ENCODE assay signal across 18 cellular contexts in the genomic region with DNA sequence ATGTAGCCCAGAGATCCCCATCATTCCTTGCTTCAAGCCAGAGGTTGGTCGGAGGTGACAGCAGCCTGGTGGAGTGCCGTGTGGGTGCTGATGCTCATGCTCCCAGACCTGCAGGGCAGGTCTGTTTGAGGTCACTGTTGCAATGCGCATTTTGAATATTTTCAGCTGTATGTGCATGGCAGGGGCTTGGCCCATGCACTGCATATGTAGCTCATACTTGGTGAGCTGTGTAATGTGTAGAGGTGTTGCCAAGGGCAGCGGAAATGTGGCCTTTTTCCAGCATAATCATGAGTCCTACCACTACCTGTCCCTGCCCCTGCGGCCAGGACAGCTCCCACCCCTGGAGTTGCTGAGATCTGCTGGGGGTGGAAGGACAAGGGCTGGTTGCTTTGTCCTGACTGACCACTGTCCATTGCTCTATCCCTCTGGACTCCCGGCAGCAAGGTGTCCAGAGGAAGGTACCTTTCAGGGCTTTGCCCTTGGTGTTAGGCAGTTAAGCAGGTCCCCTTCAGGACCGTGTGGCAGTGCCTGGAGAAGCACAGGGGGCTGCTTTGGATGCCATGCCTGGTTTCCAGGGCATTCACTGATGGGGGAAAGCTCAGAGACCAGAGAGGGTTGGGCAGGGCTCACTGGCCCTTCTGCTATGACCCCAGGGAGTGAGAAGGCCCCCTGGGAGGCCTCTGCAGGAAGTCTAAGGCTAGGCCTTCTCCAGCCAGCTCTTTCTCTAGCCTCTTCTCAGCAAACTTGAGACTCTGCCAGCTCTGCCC.
"Had no signal": no experiment of that assay in that cellular context is flagged by ENCODE, and none has a peak within 500 bp of the region (broad histone marks: within the 10 kb centered on the region; RNA-seq: fewer than 3 reads in every experiment).

No MANE protein-coding gene starts in this region.

- DNase-seq: activated B cell treated with CpG ODN at 0.5 μM for 24 hours; activated CD4-positive, alpha-beta T cell treated with anti-CD3 and anti-CD28 coated beads for 48 hours; activated CD8-positive, alpha-beta T cell treated with anti-CD3 and anti-CD28 coated beads for 36 hours; activated gamma-delta T cell; activated T-cell treated with anti-CD3 and anti-CD28 coated beads, Interleukin-2, amount 50 U/mL, for 4 hours; brain microvascular endothelial cell; cerebellar nuclear complex; heart right ventricle; naive thymus-derived CD8-positive, alpha-beta T cell; occipital lobe; sigmoid colon; stimulated activated CD4-positive, alpha-beta T cell treated with anti-CD3 and anti-CD28 coated beads, Interleukin-1b, Interleukin-23, amount 100 ng/mL, for 48 hours; T-helper 2 cell; thyroid gland had no signal

- H3K4me1 ChIP-seq: prostate gland had no signal

- ATAC-seq: activated CD8-positive, alpha-beta T cell treated with anti-CD3 and anti-CD28 coated beads for 36 hours; activated T-cell treated with anti-CD3 and anti-CD28 coated beads, Interleukin-2, amount 50 U/mL, for 4 hours; heart right ventricle; naive thymus-derived CD8-positive, alpha-beta T cell had no signal

- H3K27ac ChIP-seq: brain microvascular endothelial cell, epithelial cell of prostate, heart right ventricle, prostate gland, thyroid gland had no signal

- H3K9me3 Mint-ChIP-seq: activated B cell treated with CpG ODN at 0.5 μM for 24 hours; activated CD8-positive, alpha-beta T cell treated with anti-CD3 and anti-CD28 coated beads for 36 hours; activated naive CD4-positive, alpha-beta T cell treated with anti-CD3 and anti-CD28 coated beads, Interleukin-2, amount 50 U/mL, for 72 hours; activated T-cell treated with anti-CD3 and anti-CD28 coated beads, Interleukin-2, amount 50 U/mL, for 4 hours; memory B cell; naive thymus-derived CD8-positive, alpha-beta T cell had no signal

- H3K27ac Mint-ChIP-seq: activated B cell treated with CpG ODN at 0.5 μM for 24 hours; activated CD8-positive, alpha-beta T cell treated with anti-CD3 and anti-CD28 coated beads for 36 hours; activated naive CD4-positive, alpha-beta T cell treated with anti-CD3 and anti-CD28 coated beads, Interleukin-2, amount 50 U/mL, for 72 hours; memory B cell had no signal

- H3K36me3 ChIP-seq: brain microvascular endothelial cell, heart right ventricle, prostate gland, sigmoid colon, thyroid gland had no signal

- H3K4me3 ChIP-seq: heart right ventricle, prostate gland, sigmoid colon, thyroid gland had no signal

- H3K9me3 ChIP-seq: heart right ventricle, prostate gland, sigmoid colon, thyroid gland had no signal

- H3K4me3 Mint-ChIP-seq: activated B cell treated with CpG ODN at 0.5 μM for 24 hours; activated CD8-positive, alpha-beta T cell treated with anti-CD3 and anti-CD28 coated beads for 36 hours; memory B cell had no signal

- H3K36me3 Mint-ChIP-seq: memory B cell; naive thymus-derived CD8-positive, alpha-beta T cell had no signal

- H3K27me3 ChIP-seq: brain microvascular endothelial cell, sigmoid colon, thyroid gland had no signal
